Comparison of ENCODE assay signal across 8 cellular contexts in the genomic region with DNA sequence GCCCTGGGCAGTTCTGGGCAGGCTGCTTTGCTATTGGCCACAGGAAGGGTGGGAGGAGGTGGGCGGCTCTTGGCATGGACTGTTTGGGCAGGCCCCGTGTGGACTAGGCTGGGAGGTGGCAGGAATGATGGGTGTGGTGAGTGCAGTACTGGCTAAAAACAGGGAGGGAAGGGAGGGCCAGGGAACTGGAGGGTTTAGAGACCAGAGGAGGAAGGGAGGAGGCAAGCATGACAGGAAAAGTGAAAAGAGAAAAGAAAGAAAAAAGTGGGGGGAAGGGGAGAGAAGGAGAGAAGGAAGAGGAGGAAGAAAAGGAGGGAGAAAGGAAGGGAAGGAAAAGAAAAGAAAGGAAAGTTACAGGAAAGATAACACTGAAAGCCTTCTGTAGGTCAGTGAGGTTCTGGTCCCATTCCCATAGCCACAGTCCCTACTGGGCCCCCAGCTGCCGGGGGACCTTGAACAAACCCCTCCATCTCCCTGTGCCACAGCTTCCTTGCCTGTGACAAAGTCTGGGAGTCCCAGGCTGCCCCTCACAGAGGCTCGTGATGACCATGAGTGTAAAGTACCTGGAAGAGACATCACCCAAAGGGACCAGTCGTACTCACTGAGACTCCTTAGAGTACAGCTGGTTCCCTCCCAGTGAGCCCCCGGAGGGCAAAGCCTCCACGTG. TPM values are rescaled to one million over a fixed set of nuclear protein-coding genes. Genes with fewer than 3 reads are reported as not detected.
A peak's percentile ranks its signal among the peaks of the same experiment; 100 is the strongest.
DNase-seq lines count a peak whose midpoint lies in the region; ATAC-seq and TF ChIP-seq lines count a peak whose summit lies in the region.

No MANE protein-coding gene starts in this region.

- H3K9me3 Mint-ChIP-seq in activated CD4-positive, alpha-beta T cell treated with anti-CD3 and anti-CD28 coated beads, Interleukin-2, amount 10 ng/mL, durations not matched to agents 24 days and 14 days, result no peaks in the 10 kb centered on the region
- H3K9me3 Mint-ChIP-seq in activated B cell treated with CpG ODN at 0.5 μM for 24 hours (no peaks in the 10 kb centered on the region), immature natural killer cell (no peaks in the 10 kb centered on the region)

- peaks cover 13% of the 10 kb centered on the region for H3K4me1 Mint-ChIP-seq in activated CD4-positive, alpha-beta T cell treated with anti-CD3 and anti-CD28 coated beads, Interleukin-2, amount 10 ng/mL, durations not matched to agents 24 days and 14 days
- H3K4me1 Mint-ChIP-seq in activated B cell treated with CpG ODN at 0.5 μM for 24 hours, result peaks cover 18% of the 10 kb centered on the region
- H3K4me1 Mint-ChIP-seq in immature natural killer cell, result peaks cover 14 to 17% of the 10 kb centered on the region in 2 donors

- H3K36me3 ChIP-seq in transverse colon (no peaks in the 10 kb centered on the region), spleen (no peaks in the 10 kb centered on the region)

- TF ChIP-seq POLR2A in transverse colon (IDR thresholded peaks at IDR 0.05) (no peak), spleen (IDR thresholded peaks at IDR 0.05) (no peak)

- H3K27me3 ChIP-seq in transverse colon, result peaks cover 39% of the 10 kb centered on the region
- peaks cover 0 to 62% (median 40%) of the 10 kb centered on the region in 7 donors for H3K27me3 ChIP-seq in spleen (replicated peaks in 1 of 7)

- CTCF ChIA-PET in activated B cell treated with CpG ODN at 0.5 μM for 24 hours (lab: Charles Lee), result no interaction called here

- no peak overlapping the region for H3K27ac Mint-ChIP-seq in activated CD4-positive, alpha-beta T cell treated with anti-CD3 and anti-CD28 coated beads, Interleukin-2, amount 10 ng/mL, durations not matched to agents 24 days and 14 days
- no peak overlapping the region for H3K27ac Mint-ChIP-seq in activated B cell treated with CpG ODN at 0.5 μM for 24 hours
- no peak overlapping the region for H3K27ac Mint-ChIP-seq in immature natural killer cell

- peak; percentile 13 for ATAC-seq in activated B cell treated with CpG ODN at 0.5 μM for 24 hours (ENCODE audit: low read depth)

- peaks cover 0 to 33% (median 14%) of the 10 kb centered on the region in 4 donors for H3K4me1 ChIP-seq in transverse colon
- peaks cover 0 to 40% (median 27%) of the 10 kb centered on the region in 6 donors for H3K4me1 ChIP-seq in spleen

- H3K4me3 ChIP-seq in transverse colon (no peak overlapping the region), spleen (no peak overlapping the region)

- peak; percentile 55 for DNase-seq in activated CD4-positive, alpha-beta T cell treated with anti-CD3 and anti-CD28 coated beads, Interleukin-2, amount 10 ng/mL, durations not matched to agents 24 days and 14 days
- DNase-seq in activated CD4-positive, alpha-beta T cell treated with anti-CD3 and anti-CD28 coated beads, Interleukin-2, amount 50 U/mL, for 1 hour, result no peak
- DNase-seq in activated B cell treated with CpG ODN at 0.5 μM for 24 hours (no peak), immature natural killer cell (no peak), transverse colon (peak; percentile 49), epidermal melanocyte (ENCODE audit: insufficient read length, low spot score) (no peak), spleen (no peak)
- no peak for DNase-seq in central memory CD4-positive, alpha-beta T cell

- TF ChIP-seq EP300 in transverse colon (IDR thresholded peaks at IDR 0.05; ENCODE audit: low read depth), result no peak

- in situ Hi-C loops in transverse colon (cut with MboI; ENCODE audit: low pct_ligation_motif_present in 1 of 4, low pct_unique_long_range_greater_than_20kb in 1 of 4, low sequenced_read_pairs in 3 of 4), result no loop called here

- 17 to 26% methylated on average over 2 to 7 of the region's 7 CpGs for WGBS in transverse colon (ENCODE audit: low coverage in 1 of 2), 2 donors
- 16 to 40% (median 32%) methylated on average over 7 of the region's 7 CpGs for WGBS in spleen, 5 donors

- POLR2A ChIA-PET in activated B cell treated with CpG ODN at 0.5 μM for 24 hours (lab: Charles Lee), result no interaction called here

- H3K4me3 Mint-ChIP-seq in activated CD4-positive, alpha-beta T cell treated with anti-CD3 and anti-CD28 coated beads, Interleukin-2, amount 10 ng/mL, durations not matched to agents 24 days and 14 days, result peak overlapping the region; percentile 76
- peak overlapping the region; percentile 62 for H3K4me3 Mint-ChIP-seq in activated B cell treated with CpG ODN at 0.5 μM for 24 hours
- peak overlapping the region in 3 of 5 donors; percentile 19 to 51 (median 46) for H3K4me3 Mint-ChIP-seq in immature natural killer cell

- H3K36me3 Mint-ChIP-seq in activated CD4-positive, alpha-beta T cell treated with anti-CD3 and anti-CD28 coated beads, Interleukin-2, amount 10 ng/mL, durations not matched to agents 24 days and 14 days (ENCODE audit: low read depth), result no peaks in the 10 kb centered on the region
- H3K36me3 Mint-ChIP-seq in activated B cell treated with CpG ODN at 0.5 μM for 24 hours (ENCODE audit: low read depth) (no peaks in the 10 kb centered on the region), immature natural killer cell (peaks cover 0 to 3% (median 0%) of the 10 kb centered on the region in 3 donors)

- H3K9me3 ChIP-seq in transverse colon, result no peaks in the 10 kb centered on the region
- peaks cover 0 to 3% (median 0%) of the 10 kb centered on the region in 8 donors for H3K9me3 ChIP-seq in spleen

- peaks cover 52% of the 10 kb centered on the region for H3K27me3 Mint-ChIP-seq in activated CD4-positive, alpha-beta T cell treated with anti-CD3 and anti-CD28 coated beads, Interleukin-2, amount 10 ng/mL, durations not matched to agents 24 days and 14 days
- peaks cover 46% of the 10 kb centered on the region for H3K27me3 Mint-ChIP-seq in activated B cell treated with CpG ODN at 0.5 μM for 24 hours
- H3K27me3 Mint-ChIP-seq in immature natural killer cell (ENCODE audit: low read depth in 3 of 3), result peaks cover 11 to 28% (median 15%) of the 10 kb centered on the region in 3 donors

- TF ChIP-seq CTCF in activated B cell treated with CpG ODN at 0.5 μM for 24 hours (IDR thresholded peaks at IDR 0.05), result no peak
- no peak for TF ChIP-seq CTCF in transverse colon (IDR thresholded peaks at IDR 0.05)
- no peak for TF ChIP-seq CTCF in spleen (IDR thresholded peaks at IDR 0.05 in 8 of 11, conservative IDR thresholded peaks at IDR 0.05 in 3 of 11)

- intact Hi-C loops in activated CD4-positive, alpha-beta T cell treated with anti-CD3 and anti-CD28 coated beads, Interleukin-2, amount 10 ng/mL, durations not matched to agents 24 days and 14 days (cut with micrococcal nuclease), result no loop called here
- intact Hi-C loops in activated B cell treated with CpG ODN at 0.5 μM for 24 hours (cut with micrococcal nuclease), result no loop called here
- intact Hi-C loops in transverse colon (cut with DNase I; ENCODE audit: low total_unique reads), result no loop called here
- intact Hi-C loops in spleen (cut with DNase I; ENCODE audit: low total_unique reads), result no loop called here

- peak overlapping the region in 3 of 4 donors; percentile 86 to 87 (median 86) for H3K27ac ChIP-seq in transverse colon
- peak overlapping the region in 1 of 8 donors; percentile 11 for H3K27ac ChIP-seq in spleen

RNA-seq across cellular contexts. Expression of a gene that starts 1.1 kb away (rescaled TPM):
- 0.36 and 0.47 TPM in 2 replicates for total RNA-seq in activated CD4-positive, alpha-beta T cell treated with anti-CD3 and anti-CD28 coated beads, Interleukin-2, amount 10 ng/mL, durations not matched to agents 24 days and 14 days
- total RNA-seq in activated B cell treated with CpG ODN at 0.5 μM for 24 hours, result 0.05 and 0.16 TPM in 2 replicates
- polyA plus RNA-seq in immature natural killer cell, result not detected
- 1 to 10 TPM; 3.5 to 6.4 (median 5.0) TPM for total RNA-seq in transverse colon
- total RNA-seq in spleen, result 10 to 100 TPM in 4 of 7 donors, 1 to 10 TPM in 3; 3.0 to 16.4 (median 10.2) TPM
- 1 to 10 TPM; 1.8 to 3.5 (median 1.8) TPM for polyA plus RNA-seq in spleen

Comparison
In these comparisons a context has a peak if more than half of its experiments do, and no peak if none do; other contexts are left out.
1. DNase-seq: peak in activated CD4-positive, alpha-beta T cell treated with anti-CD3 and anti-CD28 coated beads, Interleukin-2, amount 10 ng/mL, durations not matched to agents 24 days and 14 days (single experiment) and transverse colon (single experiment); none in activated CD4-positive, alpha-beta T cell treated with anti-CD3 and anti-CD28 coated beads, Interleukin-2, amount 50 U/mL, for 1 hour (single experiment), activated B cell treated with CpG ODN at 0.5 μM for 24 hours (single experiment), immature natural killer cell (0 of 3), central memory CD4-positive, alpha-beta T cell (single experiment), epidermal melanocyte (single experiment) and spleen (single experiment).
2. Peak in every context shown above with its lines, with median percentiles within 50 percentile points of each other: H3K4me3 Mint-ChIP-seq.